In the genomic region with DNA sequence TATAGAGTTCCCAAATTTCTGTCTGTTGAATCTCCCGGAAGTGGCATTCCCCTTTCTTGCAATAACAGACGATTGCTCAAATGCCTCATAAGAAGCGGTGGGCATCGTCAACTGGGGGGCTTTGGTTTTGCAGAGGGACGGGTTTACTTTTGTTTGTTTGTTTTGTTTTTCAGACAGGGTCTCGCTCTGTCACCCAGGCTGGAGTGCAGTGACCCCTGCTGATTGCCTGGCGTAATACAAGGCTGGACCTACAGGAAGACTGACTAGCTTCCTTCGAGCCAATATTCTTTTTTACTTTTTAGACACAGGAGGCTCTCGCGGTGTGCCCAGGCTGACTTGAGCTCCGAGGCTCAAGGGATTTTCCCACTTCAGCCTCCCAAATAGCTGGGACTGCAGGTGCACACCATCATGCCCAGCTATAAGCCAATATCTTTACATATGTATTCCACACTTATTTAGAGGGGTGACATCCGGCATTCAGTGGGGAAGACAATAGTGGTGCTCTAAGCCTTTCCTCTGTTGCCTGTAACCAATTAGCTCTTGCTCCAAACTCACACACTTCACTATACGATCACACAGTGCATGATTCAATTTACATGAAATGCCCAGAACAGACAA, we compare ENCODE assay signal across 8 cellular contexts. TPM values are rescaled to one million over a fixed set of nuclear protein-coding genes. Genes with fewer than 3 reads are reported as not detected.
DNase-seq lines count a peak whose midpoint lies in the region; ATAC-seq, FAIRE-seq and TF ChIP-seq lines count a peak whose summit lies in the region.

No MANE protein-coding gene starts in this region.

- H3K4me3 Mint-ChIP-seq in astrocyte (ENCODE audit: unreplicated experiment), result no peak overlapping the region

- H3K4me3 ChIP-seq in AG10803 (ENCODE audit: low read length), result no peak overlapping the region
- H3K4me3 ChIP-seq in Peyer's patch, result no peak overlapping the region
- H3K4me3 ChIP-seq in astrocyte (ENCODE audit: insufficient read depth, low read depth, low read length), result no peak overlapping the region

- H3K36me3 ChIP-seq in Peyer's patch, result no peaks in the 10 kb centered on the region
- no peaks in the 10 kb centered on the region for H3K36me3 ChIP-seq in astrocyte (ENCODE audit: insufficient read depth, low read length)

- DNase-seq in AG10803 (ENCODE audit: low read depth), result no peak
- DNase-seq in Peyer's patch, result peak in 2 of 3 donors; percentile 40 to 60
- no peak for DNase-seq in astrocyte (ENCODE audit: low read depth)
- DNase-seq in medulla oblongata (ENCODE audit: extremely low spot score), result peak; percentile 27
- DNase-seq in NCI-H1105 (lab: John Stamatoyannopoulos, UW), result no peak
- no peak for DNase-seq in effector CD8-positive, alpha-beta T cell (lab: John Stamatoyannopoulos, UW)

- no peak for FAIRE-seq in astrocyte (lab: Jason Lieb, UNC)

- H3K4me1 ChIP-seq in Peyer's patch (no peaks in the 10 kb centered on the region), astrocyte (ENCODE audit: insufficient read depth, low read length) (peaks cover 17% of the 10 kb centered on the region)

- peak overlapping the region; percentile 34 for H3K27ac Mint-ChIP-seq in astrocyte (ENCODE audit: unreplicated experiment)

- no peaks in the 10 kb centered on the region for H3K9me3 Mint-ChIP-seq in astrocyte (ENCODE audit: unreplicated experiment)

- peak; percentile 66 for TF ChIP-seq CTCF in AG10803 (conservative IDR thresholded peaks at IDR 0.05; ENCODE audit: low read length)
- TF ChIP-seq CTCF in Peyer's patch (IDR thresholded peaks at IDR 0.05), result peak in 4 of 6 experiments; percentile 13 to 51 (median 21)
- TF ChIP-seq CTCF in astrocyte (IDR thresholded peaks at IDR 0.05; ENCODE audit: insufficient read depth, low read depth, low read length), result peak; percentile 45

- no peak overlapping the region for H3K9ac ChIP-seq in astrocyte (ENCODE audit: low read length)

- ATAC-seq in GM18519 (IDR thresholded peaks at IDR 0.05; ENCODE audit: low FRiP score, unreplicated experiment) (peak; percentile 75), HG02981 (IDR thresholded peaks at IDR 0.05; ENCODE audit: unreplicated experiment) (peak; percentile 71)

- H3K27me3 ChIP-seq in Peyer's patch (no peaks in the 10 kb centered on the region), astrocyte (ENCODE audit: insufficient read depth, low read length) (no peaks in the 10 kb centered on the region)

- H3K79me2 ChIP-seq in astrocyte (ENCODE audit: insufficient read depth, low read length), result no peaks in the 10 kb centered on the region

- TF ChIP-seq POLR2A in Peyer's patch (IDR thresholded peaks at IDR 0.05), result no peak

- H3K27ac ChIP-seq in Peyer's patch (no peak overlapping the region), astrocyte (ENCODE audit: low read depth, low read length) (no peak overlapping the region)

- peak overlapping the region; percentile 62 for H3K4me2 ChIP-seq in astrocyte (ENCODE audit: low read length)

- H3K9me3 ChIP-seq in Peyer's patch (no peaks in the 10 kb centered on the region), astrocyte (ENCODE audit: insufficient read depth, low read depth, low read length) (no peaks in the 10 kb centered on the region)

- H4K20me1 ChIP-seq in astrocyte (ENCODE audit: insufficient read depth, low read length), result no peaks in the 10 kb centered on the region

- no peaks in the 10 kb centered on the region for H3K27me3 Mint-ChIP-seq in astrocyte (ENCODE audit: low read depth, unreplicated experiment)

- no peak overlapping the region for H2AFZ ChIP-seq in astrocyte (ENCODE audit: low read depth, low read length)

- no peaks in the 10 kb centered on the region for H3K36me3 Mint-ChIP-seq in astrocyte (ENCODE audit: low read depth, unreplicated experiment)

- H3K4me1 Mint-ChIP-seq in astrocyte (ENCODE audit: low read depth, unreplicated experiment), result peaks cover 15% of the 10 kb centered on the region

RNA-seq across cellular contexts. Expression of a gene that starts 58.1 kb away (rescaled TPM):
- total RNA-seq in Peyer's patch (10 to 100 TPM; 21.9 to 30.2 (median 26.8) TPM), astrocyte (36.1 and 38.2 TPM in 2 replicates)

RNA-seq across cellular contexts. Expression of a gene that starts 58.3 kb away (rescaled TPM):
- 10 to 100 TPM in 3 of 4 donors, 1 to 10 TPM in 1; 9.9 to 19.3 (median 14.0) TPM for total RNA-seq in Peyer's patch
- 23.0 and 25.3 TPM in 2 replicates for total RNA-seq in astrocyte

Comparison
In these comparisons a context has a peak if more than half of its experiments do, and no peak if none do; other contexts are left out.
1. DNase-seq: peak in Peyer's patch (2 of 3) and medulla oblongata (single experiment); none in AG10803 (single experiment), astrocyte (single experiment), NCI-H1105 (single experiment) and effector CD8-positive, alpha-beta T cell (single experiment).
2. Peak in every context shown above with its lines, with median percentiles within 50 percentile points of each other: CTCF ChIP-seq.